In the genomic region with DNA sequence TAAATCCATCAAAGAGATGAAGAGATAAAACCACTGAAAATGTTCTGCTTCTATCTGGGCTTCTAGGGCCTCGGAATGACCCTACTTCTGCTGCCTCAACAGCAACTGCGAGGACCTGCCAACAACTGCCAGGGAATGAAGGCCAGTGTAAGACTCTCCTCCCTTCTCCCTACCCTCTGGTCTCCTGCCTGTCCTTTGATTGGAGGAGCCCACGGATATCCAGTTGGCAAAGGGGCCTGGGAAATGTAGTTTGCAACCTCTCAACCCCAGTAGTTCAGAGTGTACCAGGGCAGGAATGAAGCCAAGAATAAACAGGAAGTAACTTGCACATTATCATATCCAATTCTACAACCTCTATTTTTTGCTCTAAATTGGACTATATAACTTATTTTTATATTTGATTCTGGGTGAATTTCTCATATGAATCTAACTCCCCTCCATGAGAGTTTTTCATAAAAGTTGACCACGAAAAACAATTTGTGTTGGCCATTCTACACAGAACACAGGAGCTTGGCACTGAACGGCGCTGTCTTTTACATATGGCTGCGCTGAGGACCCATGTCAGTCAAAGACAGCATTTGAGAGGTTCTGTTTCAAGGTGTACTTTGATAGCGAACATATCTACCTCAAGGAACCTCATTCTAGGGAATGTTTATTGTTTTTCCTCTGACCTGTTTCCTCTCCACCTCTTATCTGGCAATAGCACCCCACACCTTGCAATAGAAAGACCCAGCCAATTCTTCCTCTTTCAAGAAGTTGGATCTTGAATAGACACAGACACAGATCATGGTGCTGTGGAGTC, we compare ENCODE assay signal across 7 cellular contexts.
DNase-seq lines count a peak whose midpoint lies in the region; ATAC-seq and TF ChIP-seq lines count a peak whose summit lies in the region.

No MANE protein-coding gene starts in this region.

- POLR2A ChIA-PET in HEK293T (lab: Yijun Ruan, JAX): no interaction called here

- CTCF ChIA-PET in HEK293T (lab: Yijun Ruan, JAX): no interaction called here

- ATAC-seq in HG03135 (IDR thresholded peaks at IDR 0.05; ENCODE audit: unreplicated experiment): no peak

- TF ChIP-seq CTCF in cardiac fibroblast (IDR thresholded peaks at IDR 0.05; ENCODE audit: low read depth, low read length): no peak

- H3K4me3 ChIP-seq in cardiac fibroblast (replicated peaks in 1 of 2; ENCODE audit: low read depth in 2 of 2, low read length in 2 of 2): no peak overlapping the region

- DNase-seq in HEK293T (ENCODE audit: extremely low spot score) (peak; percentile 64), NCI-H526 (lab: John Stamatoyannopoulos, UW) (peak; percentile 77 to 83), cardiac fibroblast (ENCODE audit: low read depth in 2 of 2) (peak; percentile 71 to 84), myocyte (ENCODE audit: low read depth) (peak; percentile 67), middle frontal gyrus (ENCODE audit: extremely low spot score, low spot score) (no peak), mesenteric fat pad (ENCODE audit: low spot score) (no peak)

TF ChIP-seq in HEK293T, 16 proteins besides CTCF, POLR2A, EP300 and RAD21:
- TF ChIP-seq ZNF384 (IDR thresholded peaks at IDR 0.05) (no peak), SP1 (IDR thresholded peaks at IDR 0.05) (no peak), FOXM1 (IDR thresholded peaks at IDR 0.05; ENCODE audit: borderline replicate concordance) (no peak), BHLHE40 (IDR thresholded peaks at IDR 0.05; ENCODE audit: borderline replicate concordance) (no peak), TARDBP (IDR thresholded peaks at IDR 0.05) (no peak), L3MBTL2 (conservative IDR thresholded peaks at IDR 0.05) (no peak)

Comparison
In these comparisons a context has a peak if more than half of its experiments do, and no peak if none do; other contexts are left out.
1. DNase-seq: peak in HEK293T (single experiment), NCI-H526 (2 of 2), cardiac fibroblast (2 of 2) and myocyte (single experiment); none in middle frontal gyrus (single experiment) and mesenteric fat pad (single experiment).